In genomic region chr9:109996936-109997580, GRCh38 we compare ENCODE assay signal across 20 cellular contexts.
"Had no signal": no experiment of that assay in that cellular context is flagged by ENCODE, and none has a peak within 500 bp of the region (broad histone marks: within the 10 kb centered on the region; RNA-seq: fewer than 3 reads in every experiment).

No MANE protein-coding gene starts in this region.

- H3K9me3 ChIP-seq: thyroid gland, upper lobe of right lung had no signal

- H3K36me3 ChIP-seq: spleen, thyroid gland, upper lobe of right lung had no signal

- H3K4me3 ChIP-seq: lung, spleen, thyroid gland, upper lobe of right lung had no signal

- H3K4me1 ChIP-seq: thyroid gland, upper lobe of right lung had no signal

- H3K9me3 Mint-ChIP-seq: effector memory CD8-positive, alpha-beta T cell had no signal

- DNase-seq: activated CD4-positive, CD25-positive, alpha-beta regulatory T cell treated with anti-CD3 and anti-CD28 coated beads, Interleukin-2, amount 50 U/mL, for 72 hours; activated gamma-delta T cell treated with Interleukin-2 at 50 U/mL for 16 hours; activated T-cell treated with anti-CD3 and anti-CD28 coated beads, Interleukin-2, amount 50 U/mL, for 1 hour; aorta; effector memory CD8-positive, alpha-beta T cell; left colon; naive thymus-derived CD4-positive, alpha-beta T cell; spleen; stimulated activated CD4-positive, alpha-beta T cell treated with anti-CD3 and anti-CD28 coated beads, Interleukin-4, amount 100 ng/mL, for 24 hours; stimulated activated naive CD8-positive, alpha-beta T cell treated with anti-CD3 and anti-CD28 coated beads, Interleukin-15, Interleukin-2, amounts not matched to agents 100 U/mL and 50 U/mL, for 24 hours; substantia nigra; thyroid gland; upper lobe of right lung had no signal

- H3K27me3 ChIP-seq: spleen, thyroid gland, upper lobe of right lung had no signal

- H3K27ac ChIP-seq: epithelial cell of prostate, thyroid gland, upper lobe of right lung, VCaP had no signal

- H3K4me1 Mint-ChIP-seq: brain; central memory CD8-positive, alpha-beta T cell had no signal

- ATAC-seq: activated naive CD4-positive, alpha-beta T cell treated with anti-CD3 and anti-CD28 coated beads, Interleukin-2, amount 50 U/mL, for 72 hours; effector memory CD8-positive, alpha-beta T cell; left colon; naive thymus-derived CD4-positive, alpha-beta T cell; stimulated activated naive CD8-positive, alpha-beta T cell treated with anti-CD3 and anti-CD28 coated beads, Interleukin-15, Interleukin-2, amounts not matched to agents 100 U/mL and 50 U/mL, for 24 hours had no signal

- H3K4me3 Mint-ChIP-seq: brain; central memory CD8-positive, alpha-beta T cell; effector memory CD8-positive, alpha-beta T cell; naive thymus-derived CD4-positive, alpha-beta T cell; neural crest cell had no signal

- H3K27ac Mint-ChIP-seq: activated naive CD4-positive, alpha-beta T cell treated with anti-CD3 and anti-CD28 coated beads, Interleukin-2, amount 50 U/mL, for 72 hours; brain; effector memory CD8-positive, alpha-beta T cell; naive thymus-derived CD4-positive, alpha-beta T cell had no signal
